In the genomic region with DNA sequence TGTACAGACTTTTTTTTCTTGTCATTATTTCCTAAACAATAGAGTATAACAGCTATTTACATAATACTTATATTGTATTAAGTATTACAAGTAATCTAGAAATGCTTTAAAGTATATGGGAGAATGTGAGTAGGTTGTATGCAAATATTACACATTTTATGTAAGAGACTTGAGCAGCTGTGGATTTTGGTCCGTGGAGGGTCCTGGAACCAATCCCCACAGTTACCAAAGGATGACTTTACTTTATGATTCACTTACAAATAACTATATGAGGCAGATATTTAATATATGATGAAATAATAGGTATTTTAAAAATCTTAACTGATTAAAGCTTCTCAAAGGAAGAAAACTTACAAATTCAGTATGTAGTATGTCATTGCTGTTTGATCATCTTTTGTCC, we compare ENCODE assay signal across 22 cellular contexts.
"Had no signal": no experiment of that assay in that cellular context is flagged by ENCODE, and none has a peak within 500 bp of the region (broad histone marks: within the 10 kb centered on the region; RNA-seq: fewer than 3 reads in every experiment).

No MANE protein-coding gene starts in this region.

- H3K4me3 Mint-ChIP-seq: activated naive CD8-positive, alpha-beta T cell; memory B cell; natural killer cell treated with Interleukin-12 subunit alpha and Interleukin-12 subunit beta and Interleukin-15 and Interleukin-18, amount 100 ng/mL, for 72 hours; stimulated activated memory B cell treated with anti-CD40 and anti-IgM and Interleukin-4, amounts not matched to agents 10 μg/mL and 1 μg/mL and 100 μg/mL, for 72 hours; T-cell; T-helper 2 cell treated with Interferon-gamma antibody and Interleukin-4, amounts not matched to agents 5 μg/mL and 100 μg/mL, for 36 hours had no signal

- H3K27ac ChIP-seq: adrenal gland, prostate gland, transverse colon, WERI-Rb-1 had no signal

- ATAC-seq: gastroesophageal sphincter; natural killer cell treated with Interleukin-12 subunit alpha and Interleukin-12 subunit beta and Interleukin-15 and Interleukin-18, amount 100 ng/mL, for 72 hours; stimulated activated memory B cell treated with anti-CD40 and anti-IgM and Interleukin-4, amounts not matched to agents 10 μg/mL and 1 μg/mL and 100 μg/mL, for 72 hours; T-cell had no signal

- H3K4me3 ChIP-seq: adrenal gland, ascending aorta, gastroesophageal sphincter, prostate gland, skin epidermis, transverse colon had no signal

- FAIRE-seq: urothelium cell line had no signal

- H3K27ac Mint-ChIP-seq: activated naive CD8-positive, alpha-beta T cell; memory B cell; natural killer cell treated with Interleukin-12 subunit alpha and Interleukin-12 subunit beta and Interleukin-15 and Interleukin-18, amount 100 ng/mL, for 72 hours; stimulated activated memory B cell treated with anti-CD40 and anti-IgM and Interleukin-4, amounts not matched to agents 10 μg/mL and 1 μg/mL and 100 μg/mL, for 72 hours; T-cell; T-helper 2 cell treated with Interferon-gamma antibody and Interleukin-4, amounts not matched to agents 5 μg/mL and 100 μg/mL, for 36 hours had no signal

- H3K36me3 Mint-ChIP-seq: memory B cell; natural killer cell treated with Interleukin-12 subunit alpha and Interleukin-12 subunit beta and Interleukin-15 and Interleukin-18, amount 100 ng/mL, for 72 hours; stimulated activated memory B cell treated with anti-CD40 and anti-IgM and Interleukin-4, amounts not matched to agents 10 μg/mL and 1 μg/mL and 100 μg/mL, for 72 hours had no signal

- H3K27me3 ChIP-seq: adrenal gland, ascending aorta, gastroesophageal sphincter, transverse colon had no signal

- H3K36me3 ChIP-seq: adrenal gland, ascending aorta, prostate gland, transverse colon, WERI-Rb-1 had no signal

- H3K4me1 Mint-ChIP-seq: memory B cell; stimulated activated memory B cell treated with anti-CD40 and anti-IgM and Interleukin-4, amounts not matched to agents 10 μg/mL and 1 μg/mL and 100 μg/mL, for 72 hours; T-cell had no signal

- H3K4me1 ChIP-seq: adrenal gland, prostate gland had no signal

- H3K9me3 Mint-ChIP-seq: memory B cell; natural killer cell treated with Interleukin-12 subunit alpha and Interleukin-12 subunit beta and Interleukin-15 and Interleukin-18, amount 100 ng/mL, for 72 hours; stimulated activated memory B cell treated with anti-CD40 and anti-IgM and Interleukin-4, amounts not matched to agents 10 μg/mL and 1 μg/mL and 100 μg/mL, for 72 hours; T-cell; T-helper 2 cell treated with Interferon-gamma antibody and Interleukin-4, amounts not matched to agents 5 μg/mL and 100 μg/mL, for 36 hours had no signal

- DNase-seq: activated CD4-positive, alpha-beta T cell treated with anti-CD3 and anti-CD28 coated beads for 1 hour; activated CD4-positive, alpha-beta T cell treated with anti-CD3 and anti-CD28 coated beads, Interleukin-2, amount 50 U/mL, for 1 hour; activated T-cell treated with anti-CD3 and anti-CD28 coated beads, Interleukin-2, amount 50 U/mL, for 1 hour; adrenal gland; cortex of kidney; erythroblast; head of caudate nucleus; hypothalamus; right cardiac atrium; T-cell; transverse colon; WERI-Rb-1 had no signal

- H3K9me3 ChIP-seq: adrenal gland, ascending aorta, gastroesophageal sphincter, prostate gland had no signal
